Comparison of ENCODE assay signal across 10 cellular contexts in the genomic region with DNA sequence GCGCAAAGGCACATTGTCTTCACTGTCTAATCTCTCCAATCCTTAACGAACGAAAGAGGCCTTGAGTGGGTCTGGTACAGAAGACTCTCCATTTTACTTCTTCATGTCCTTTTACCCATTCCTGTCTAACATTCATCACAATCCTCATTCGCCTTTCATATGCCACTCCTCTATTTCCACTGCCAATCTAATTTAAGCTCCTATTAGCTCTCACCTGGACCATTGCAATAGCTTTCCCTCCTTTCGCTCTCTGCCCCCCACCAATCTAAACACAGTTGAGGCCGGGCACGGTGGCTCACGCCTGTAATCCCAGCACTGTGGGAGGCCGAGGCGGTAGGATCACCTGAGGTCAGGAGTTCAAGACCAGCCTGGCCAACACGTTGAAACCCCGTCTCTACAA. TPM values are rescaled to one million over a fixed set of nuclear protein-coding genes. Genes with fewer than 3 reads are reported as not detected.
DNase-seq lines count a peak whose midpoint lies in the region; ATAC-seq, FAIRE-seq and TF ChIP-seq lines count a peak whose summit lies in the region.
"Had no signal": no experiment of that assay in that cellular context is flagged by ENCODE, and none has a peak within 500 bp of the region (broad histone marks: within the 10 kb centered on the region; RNA-seq: fewer than 3 reads in every experiment).

No MANE protein-coding gene starts in this region.

- H3K4me3 Mint-ChIP-seq in astrocyte (ENCODE audit: unreplicated experiment), result peak overlapping the region; percentile 96
- peak overlapping the region; percentile 83 to 97 (median 89) for H3K4me3 Mint-ChIP-seq in naive thymus-derived CD4-positive, alpha-beta T cell

- H3K4me1 ChIP-seq in HEK293 (ENCODE audit: control insufficient read depth, insufficient read depth, low read length) (peaks cover 8% of the 10 kb centered on the region; the same call in 1 of the 2 replicates), astrocyte (ENCODE audit: insufficient read depth, low read length) (peaks cover 10% of the 10 kb centered on the region), gastroesophageal sphincter (peaks cover 0 to 35% (median 19%) of the 10 kb centered on the region in 3 donors)
- H3K4me1 ChIP-seq in naive thymus-derived CD4-positive, alpha-beta T cell (ENCODE audit: control insufficient read depth in 2 of 2, insufficient read depth in 2 of 2, low read length in 2 of 2), result peaks cover 14 to 20% of the 10 kb centered on the region in 2 donors

- H4K20me1 ChIP-seq in astrocyte (ENCODE audit: insufficient read depth, low read length), result peaks cover 5% of the 10 kb centered on the region

- intact Hi-C loops in naive thymus-derived CD4-positive, alpha-beta T cell (cut with micrococcal nuclease), result no loop called here

- POLR2A ChIA-PET in HEK293 (lab: Yijun Ruan, JAX), result interaction anchor here (0.6 to 6.2 kb wide), 5 partner anchors 11 to 1328 kb away, joined by 3 to 66 read pairs (median 4); partner anchors contain the start of gene PEX12
- POLR2A ChIA-PET in naive thymus-derived CD4-positive, alpha-beta T cell (lab: Charles Lee), result interaction anchor here (0.7 to 6.6 kb wide), 7 partner anchors 11 to 426 kb away, joined by 3 to 83 read pairs (median 3); partner anchors contain the start of genes AP2B1 and PEX12

- no peak overlapping the region for H2AFZ ChIP-seq in astrocyte (ENCODE audit: low read depth, low read length)

- H3K9me3 ChIP-seq in HEK293 (ENCODE audit: control insufficient read depth, insufficient read depth, low read depth, low read length) (no peaks in the 10 kb centered on the region), astrocyte (ENCODE audit: insufficient read depth, low read depth, low read length) (no peaks in the 10 kb centered on the region), gastroesophageal sphincter (no peaks in the 10 kb centered on the region)
- no peaks in the 10 kb centered on the region for H3K9me3 ChIP-seq in naive thymus-derived CD4-positive, alpha-beta T cell (ENCODE audit: control insufficient read depth in 2 of 3, low read length in 3 of 3)

- H3K79me2 ChIP-seq in astrocyte (ENCODE audit: insufficient read depth, low read length), result peaks cover 38% of the 10 kb centered on the region

- no peak for ATAC-seq in naive thymus-derived CD4-positive, alpha-beta T cell
- ATAC-seq in gastroesophageal sphincter (no peak), HG03571 (IDR thresholded peaks at IDR 0.05; ENCODE audit: unreplicated experiment) (no peak), GM21529 (IDR thresholded peaks at IDR 0.05; ENCODE audit: unreplicated experiment) (no peak)

- FAIRE-seq in astrocyte (lab: Jason Lieb, UNC), result no peak

- H3K4me3 ChIP-seq in AG10803 (ENCODE audit: low read length) (peak overlapping the region; percentile 97), HEK293 (ENCODE audit: low read depth, low read length) (no peak overlapping the region; the same call in 1 of the 2 replicates), astrocyte (ENCODE audit: insufficient read depth, low read depth, low read length) (peak overlapping the region; percentile 97), gastroesophageal sphincter (peak overlapping the region in 1 of 2 donors; percentile 68)
- no peak overlapping the region for H3K4me3 ChIP-seq in naive thymus-derived CD4-positive, alpha-beta T cell (ENCODE audit: low read length)

- peaks cover 23% of the 10 kb centered on the region for H3K27me3 Mint-ChIP-seq in astrocyte (ENCODE audit: low read depth, unreplicated experiment)
- peaks cover 0 to 21% (median 0%) of the 10 kb centered on the region in 5 donors for H3K27me3 Mint-ChIP-seq in naive thymus-derived CD4-positive, alpha-beta T cell

- no peaks in the 10 kb centered on the region for H3K9me3 Mint-ChIP-seq in astrocyte (ENCODE audit: unreplicated experiment)
- H3K9me3 Mint-ChIP-seq in naive thymus-derived CD4-positive, alpha-beta T cell, result no peaks in the 10 kb centered on the region

- no peaks in the 10 kb centered on the region for H3K36me3 Mint-ChIP-seq in astrocyte (ENCODE audit: low read depth, unreplicated experiment)
- peaks cover 0 to 3% (median 0%) of the 10 kb centered on the region in 5 donors for H3K36me3 Mint-ChIP-seq in naive thymus-derived CD4-positive, alpha-beta T cell

- peaks cover 5 to 7% of the 10 kb centered on the region in 2 experiments; a peak in 2 of 3 replicates for H3K36me3 ChIP-seq in HEK293 (ENCODE audit: control insufficient read depth in 2 of 2, insufficient read depth in 1 of 2, low read length in 2 of 2)
- no peaks in the 10 kb centered on the region for H3K36me3 ChIP-seq in astrocyte (ENCODE audit: insufficient read depth, low read length)
- H3K36me3 ChIP-seq in naive thymus-derived CD4-positive, alpha-beta T cell (ENCODE audit: control insufficient read depth in 2 of 3, insufficient read depth in 3 of 3, low read length in 3 of 3), result peaks cover 0 to 3% (median 0%) of the 10 kb centered on the region in 3 experiments
- no peaks in the 10 kb centered on the region for H3K36me3 ChIP-seq in gastroesophageal sphincter

- TF ChIP-seq EP300 in gastroesophageal sphincter (IDR thresholded peaks at IDR 0.05), result no peak

- H3K27ac ChIP-seq in HEK293 (ENCODE audit: extremely low read depth, low read depth, low read length), result no peak overlapping the region
- no peak overlapping the region for H3K27ac ChIP-seq in astrocyte (ENCODE audit: low read depth, low read length)
- no peak overlapping the region for H3K27ac ChIP-seq in naive thymus-derived CD4-positive, alpha-beta T cell (ENCODE audit: low read depth, low read length)
- H3K27ac ChIP-seq in gastroesophageal sphincter, result peak overlapping the region in 1 of 4 donors; percentile 82

- H3K9ac ChIP-seq in astrocyte (ENCODE audit: low read length), result no peak overlapping the region

- H3K27me3 ChIP-seq in astrocyte (ENCODE audit: insufficient read depth, low read length), result peaks cover 5% of the 10 kb centered on the region
- no peaks in the 10 kb centered on the region for H3K27me3 ChIP-seq in naive thymus-derived CD4-positive, alpha-beta T cell (ENCODE audit: control insufficient read depth in 2 of 2, insufficient read depth in 2 of 2, low read length in 2 of 2)
- H3K27me3 ChIP-seq in gastroesophageal sphincter, result peaks cover 9% of the 10 kb centered on the region

- TF ChIP-seq POLR2A in gastroesophageal sphincter (IDR thresholded peaks at IDR 0.05), result no peak

- WGBS in gastroesophageal sphincter (ENCODE audit: low coverage in 1 of 2), 2 donors, result 82 to 85% methylated on average over 4 to 5 of the region's 12 CpGs

- peaks cover 9% of the 10 kb centered on the region for H3K4me1 Mint-ChIP-seq in astrocyte (ENCODE audit: low read depth, unreplicated experiment)
- H3K4me1 Mint-ChIP-seq in naive thymus-derived CD4-positive, alpha-beta T cell, result peaks cover 18 to 47% (median 29%) of the 10 kb centered on the region in 7 donors

- peak overlapping the region; percentile 98 for H3K4me2 ChIP-seq in astrocyte (ENCODE audit: low read length)

- CTCF ChIA-PET in HEK293 (lab: Yijun Ruan, JAX), result interaction anchor here (0.6 to 1.8 kb wide), 4 partner anchors 25 to 309 kb away, joined by 3 to 4 read pairs (median 4); no protein-coding TSS in a partner anchor
- CTCF ChIA-PET in naive thymus-derived CD4-positive, alpha-beta T cell (lab: Charles Lee), result interaction anchor here (0.6 to 1.0 kb wide), 2 partner anchors 12 to 968 kb away, joined by 3 read pairs; partner anchors contain the start of genes MYO19 and PIGW

- no peak overlapping the region for H3K27ac Mint-ChIP-seq in astrocyte (ENCODE audit: unreplicated experiment)
- peak overlapping the region; percentile 64 to 93 (median 75) for H3K27ac Mint-ChIP-seq in naive thymus-derived CD4-positive, alpha-beta T cell

- no peak for TF ChIP-seq CTCF in AG10803 (conservative IDR thresholded peaks at IDR 0.05; ENCODE audit: low read length)
- TF ChIP-seq CTCF in HEK293 (tag by site-specific recombination; IDR thresholded peaks at IDR 0.05), result no peak
- TF ChIP-seq CTCF in astrocyte (IDR thresholded peaks at IDR 0.05; ENCODE audit: insufficient read depth, low read depth, low read length), result no peak
- TF ChIP-seq CTCF in gastroesophageal sphincter (IDR thresholded peaks at IDR 0.05), result no peak

- DNase-seq in AG10803 (ENCODE audit: low read depth), result no peak
- DNase-seq in astrocyte (ENCODE audit: low read depth), result no peak
- DNase-seq in naive thymus-derived CD4-positive, alpha-beta T cell, result no peak
- no peak for DNase-seq in NAMALWA (ENCODE audit: low spot score)

TF ChIP-seq in HEK293, 187 proteins besides CTCF, POLR2A, EP300 and RAD21:
- TF ChIP-seq ZNF37A (tag by site-specific recombination; IDR thresholded peaks at IDR 0.05) (no peak), PRDM1 (tag by site-specific recombination; IDR thresholded peaks at IDR 0.05) (peak; percentile 77; the same call in 1 of the 2 replicates), ZNF544 (tag by site-specific recombination; IDR thresholded peaks at IDR 0.05) (no peak), KLF8 (tag by site-specific recombination; IDR thresholded peaks at IDR 0.05) (no peak), ZNF777 (tag by site-specific recombination; IDR thresholded peaks at IDR 0.05; ENCODE audit: borderline replicate concordance) (no peak), KLF7 (tag by site-specific recombination; IDR thresholded peaks at IDR 0.05; ENCODE audit: borderline replicate concordance) (no peak)

RNA-seq across cellular contexts. Expression of gene SLFN14, which starts 6.3 kb away (rescaled TPM):
- not detected in 2 replicates for total RNA-seq in astrocyte
- not detected for total RNA-seq in naive thymus-derived CD4-positive, alpha-beta T cell
- under 1 TPM in 1 of 2 donors, not detected in 1; 0.06 TPM for polyA plus RNA-seq in naive thymus-derived CD4-positive, alpha-beta T cell
- not detected for total RNA-seq in gastroesophageal sphincter
- total RNA-seq: HT-29, lung microvascular endothelial cell had no signal

RNA-seq across cellular contexts. Expression of gene PEX12, which starts 11.4 kb away (rescaled TPM):
- 3.9 and 5.6 TPM in 2 replicates for total RNA-seq in astrocyte
- total RNA-seq in naive thymus-derived CD4-positive, alpha-beta T cell, result 1 to 10 TPM; 2.9 to 8.0 (median 5.3) TPM
- polyA plus RNA-seq in naive thymus-derived CD4-positive, alpha-beta T cell, result 1 to 10 TPM; 2.2 to 5.0 TPM
- total RNA-seq in gastroesophageal sphincter, result 1 to 10 TPM; 3.8 to 7.7 (median 6.8) TPM

RNA-seq across cellular contexts. Expression of gene AP2B1, which starts 20.2 kb away (rescaled TPM):
- total RNA-seq in astrocyte (288 and 313 TPM in 2 replicates), gastroesophageal sphincter (100 to 1,000 TPM; 104 to 383 (median 185) TPM)
- 100 to 1,000 TPM in 4 of 5 experiments, 10 to 100 TPM in 1; 84.7 to 197 (median 136) TPM for total RNA-seq in naive thymus-derived CD4-positive, alpha-beta T cell
- 10 to 100 TPM; 49.0 to 66.0 TPM for polyA plus RNA-seq in naive thymus-derived CD4-positive, alpha-beta T cell

RNA-seq across cellular contexts. Expression of gene SLFN12L, which starts 29.5 kb away (rescaled TPM):
- total RNA-seq in astrocyte (0.14 TPM in 1 of 2 replicates, not detected in the other), gastroesophageal sphincter (1 to 10 TPM in 2 of 4 donors, under 1 TPM in 2; 0.17 to 1.9 (median 0.92) TPM)
- total RNA-seq in naive thymus-derived CD4-positive, alpha-beta T cell, result 100 to 1,000 TPM in 1 of 5 experiments, 10 to 100 TPM in 4; 41.7 to 111 (median 52.9) TPM
- 10 to 100 TPM; 12.0 to 13.6 TPM for polyA plus RNA-seq in naive thymus-derived CD4-positive, alpha-beta T cell
- total RNA-seq: HT-29 had no signal

Comparison
In these comparisons a context has a peak if more than half of its experiments do, and no peak if none do; other contexts are left out.
1. H3K4me3 ChIP-seq: peak in AG10803 (single experiment) and astrocyte (single experiment); none in HEK293 (single experiment) and naive thymus-derived CD4-positive, alpha-beta T cell (single experiment).